Comparison of ENCODE assay signal across 1 cellular context in the genomic region with DNA sequence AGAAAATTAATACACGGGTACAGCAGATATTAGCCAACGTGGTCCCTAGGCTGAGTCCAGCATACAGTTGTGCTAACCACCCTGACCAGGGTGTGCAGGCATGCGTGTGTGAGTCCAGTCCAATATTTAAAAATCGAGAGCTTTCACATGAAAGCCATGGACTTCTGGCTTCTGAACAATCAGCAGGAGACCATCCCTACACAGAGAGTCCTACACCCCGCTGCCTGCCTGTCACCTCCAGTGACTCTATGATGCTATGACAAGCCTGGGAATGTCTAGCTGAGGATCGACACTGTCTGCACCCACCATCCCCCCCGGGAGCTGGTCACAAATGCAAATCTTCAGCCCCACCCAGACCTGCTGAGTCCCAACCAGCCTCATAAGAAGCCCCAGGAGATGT.
TF ChIP-seq lines count a peak whose summit lies in the region.

No MANE protein-coding gene starts in this region.

TF ChIP-seq in HepG2, 621 proteins besides CTCF, POLR2A, EP300 and RAD21:
- TF ChIP-seq PITX1 (CRISPR knock-in tag; IDR thresholded peaks at IDR 0.05) (no peak), JUND (CRISPR knock-in tag; IDR thresholded peaks at IDR 0.05) (no peak), POGZ (CRISPR knock-in tag; IDR thresholded peaks at IDR 0.05) (no peak), KDM1A (CRISPR knock-in tag; IDR thresholded peaks at IDR 0.05) (no peak), ZNF263 (CRISPR knock-in tag; IDR thresholded peaks at IDR 0.05) (0 out of 2 replicates have a peak, but pooled peaks have one; percentile 4), GTF3A (CRISPR knock-in tag; conservative IDR thresholded peaks at IDR 0.05) (no peak)
